Comparison of ENCODE assay signal across 2 cellular contexts in the genomic region with DNA sequence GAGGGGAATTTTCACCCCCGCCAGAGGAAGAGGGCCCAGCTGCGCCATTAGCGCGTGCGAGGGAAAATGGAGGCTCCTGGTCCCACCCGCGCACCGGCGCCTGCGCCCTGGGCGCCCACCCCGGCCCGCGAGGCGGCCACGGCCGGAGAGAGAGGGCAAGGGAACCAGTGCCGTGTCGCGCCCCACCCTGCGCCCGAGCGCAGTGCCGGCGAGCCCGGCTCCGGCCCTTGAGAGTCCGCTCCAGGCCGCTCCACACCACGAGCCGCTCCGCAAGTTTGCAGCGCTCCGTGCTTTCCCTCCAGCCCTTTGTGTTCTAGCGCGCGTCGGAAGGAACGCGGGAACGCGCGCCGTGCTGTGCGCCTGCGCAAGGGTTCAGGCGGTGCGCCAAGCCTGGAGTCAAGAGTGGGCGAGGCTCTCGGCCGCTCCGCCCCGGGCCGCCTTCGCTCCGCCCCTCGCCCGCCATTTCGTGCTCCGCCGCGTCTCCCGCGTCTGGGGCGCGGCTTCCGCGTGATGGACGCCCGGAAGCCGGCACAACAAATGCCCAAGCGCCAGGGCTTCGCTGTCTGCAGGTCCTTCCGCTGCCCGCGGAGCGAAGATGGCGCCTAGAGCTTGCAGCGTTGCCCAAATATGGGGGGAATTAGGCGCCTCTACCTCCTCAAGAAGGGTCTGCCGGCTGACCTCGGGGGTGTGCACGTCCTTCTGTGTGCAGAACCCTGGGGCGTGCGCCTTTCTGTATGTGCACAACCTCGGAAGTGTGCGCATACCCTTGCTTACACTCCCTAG.
TF ChIP-seq lines count a peak whose summit lies in the region.

No MANE protein-coding gene starts in this region.

TF ChIP-seq in A549, 52 proteins besides CTCF, POLR2A, EP300 and RAD21 (continued from another document):
- no peak for TF ChIP-seq CBX2 (IDR thresholded peaks at IDR 0.05; ENCODE audit: borderline replicate concordance, low read depth)
- TF ChIP-seq, protein P1, sequence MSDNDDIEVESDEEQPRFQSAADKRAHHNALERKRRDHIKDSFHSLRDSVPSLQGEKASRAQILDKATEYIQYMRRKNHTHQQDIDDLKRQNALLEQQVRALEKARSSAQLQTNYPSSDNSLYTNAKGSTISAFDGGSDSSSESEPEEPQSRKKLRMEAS (IDR thresholded peaks at IDR 0.05), result peak; percentile 98
- no peak for TF ChIP-seq FOSL2 (IDR thresholded peaks at IDR 0.05)
- peak; percentile 24; the same call in 1 of the 2 replicates for TF ChIP-seq FOSL2 (CRISPR knock-in tag; IDR thresholded peaks at IDR 0.05)
- no peak for TF ChIP-seq FOSB (CRISPR knock-in tag; IDR thresholded peaks at IDR 0.05)
- TF ChIP-seq ZSCAN20 (CRISPR knock-in tag; IDR thresholded peaks at IDR 0.05), result peak; percentile 47; the same call in 1 of the 2 replicates
- TF ChIP-seq PHF8 (IDR thresholded peaks at IDR 0.05; ENCODE audit: borderline replicate concordance, low read depth), result peak; percentile 61; the same call in 1 of the 2 replicates
- peak; percentile 96 for TF ChIP-seq HOXB13 (CRISPR knock-in tag; IDR thresholded peaks at IDR 0.05; ENCODE audit: low read depth)
- no peak for TF ChIP-seq JUNB (IDR thresholded peaks at IDR 0.05)

TF ChIP-seq in H1, 55 proteins besides CTCF, POLR2A, EP300 and RAD21 (continued from another document):
- TF ChIP-seq RNF2 (IDR thresholded peaks at IDR 0.05; ENCODE audit: borderline replicate concordance, low read depth, low read length, missing control alignments, poor library complexity, severe bottlenecking), result no peak
- TF ChIP-seq FOSL1 (IDR thresholded peaks at IDR 0.05; ENCODE audit: insufficient read depth, low read depth, low read length), result no peak
- TF ChIP-seq TBP (IDR thresholded peaks at IDR 0.05; ENCODE audit: low read depth, low read length), result peak; percentile 87
- TF ChIP-seq, protein P1 (IDR thresholded peaks at IDR 0.05), result peak; percentile 99
- TF ChIP-seq BACH1 (IDR thresholded peaks at IDR 0.05; ENCODE audit: low read length), result peak; percentile 63; the same call in 1 of the 2 replicates
- TF ChIP-seq, protein P2, sequence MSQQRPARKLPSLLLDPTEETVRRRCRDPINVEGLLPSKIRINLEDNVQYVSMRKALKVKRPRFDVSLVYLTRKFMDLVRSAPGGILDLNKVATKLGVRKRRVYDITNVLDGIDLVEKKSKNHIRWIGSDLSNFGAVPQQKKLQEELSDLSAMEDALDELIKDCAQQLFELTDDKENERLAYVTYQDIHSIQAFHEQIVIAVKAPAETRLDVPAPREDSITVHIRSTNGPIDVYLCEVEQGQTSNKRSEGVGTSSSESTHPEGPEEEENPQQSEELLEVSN (IDR thresholded peaks at IDR 0.05), result peak; percentile 99
- peak; percentile 72 for TF ChIP-seq TEAD4 (IDR thresholded peaks at IDR 0.05; ENCODE audit: low read depth, low read length)
- TF ChIP-seq ZNF274 (IDR thresholded peaks at IDR 0.05; ENCODE audit: borderline replicate concordance, extremely low read depth, low read length), result no peak
- TF ChIP-seq SP1 (IDR thresholded peaks at IDR 0.05; ENCODE audit: low read depth, low read length), result peak; percentile 98
- TF ChIP-seq SAP30 (IDR thresholded peaks at IDR 0.05; ENCODE audit: insufficient read depth, insufficient replicate concordance, low read length), result no peak
- peak; percentile 84 for TF ChIP-seq CREB1 (IDR thresholded peaks at IDR 0.05)
- no peak; the same call in 1 of the 2 replicates for TF ChIP-seq KDM1A (IDR thresholded peaks at IDR 0.05; ENCODE audit: borderline replicate concordance, low read length)
- TF ChIP-seq HDAC2 (IDR thresholded peaks at IDR 0.05; ENCODE audit: borderline replicate concordance in 1 of 2, low read depth in 2 of 2, low read length in 2 of 2), result no peak
- no peak for TF ChIP-seq SIRT6 (IDR thresholded peaks at IDR 0.05; ENCODE audit: low read length)
- TF ChIP-seq, protein P3, sequence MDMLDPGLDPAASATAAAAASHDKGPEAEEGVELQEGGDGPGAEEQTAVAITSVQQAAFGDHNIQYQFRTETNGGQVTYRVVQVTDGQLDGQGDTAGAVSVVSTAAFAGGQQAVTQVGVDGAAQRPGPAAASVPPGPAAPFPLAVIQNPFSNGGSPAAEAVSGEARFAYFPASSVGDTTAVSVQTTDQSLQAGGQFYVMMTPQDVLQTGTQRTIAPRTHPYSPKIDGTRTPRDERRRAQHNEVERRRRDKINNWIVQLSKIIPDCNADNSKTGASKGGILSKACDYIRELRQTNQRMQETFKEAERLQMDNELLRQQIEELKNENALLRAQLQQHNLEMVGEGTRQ (IDR thresholded peaks at IDR 0.05; ENCODE audit: low read length), result no peak
- TF ChIP-seq SRF (IDR thresholded peaks at IDR 0.05; ENCODE audit: low read depth, low read length), result peak; percentile 85
- no peak for TF ChIP-seq CBX5 (IDR thresholded peaks at IDR 0.05; ENCODE audit: low read depth, low read length)
- TF ChIP-seq NANOG (IDR thresholded peaks at IDR 0.05; ENCODE audit: insufficient read depth, low read depth, low read length, poor library complexity, severe bottlenecking), result peak; percentile 22
- peak; percentile 95 for TF ChIP-seq NRF1 (IDR thresholded peaks at IDR 0.05; ENCODE audit: low read depth, low read length)
- no peak for TF ChIP-seq EZH2 (IDR thresholded peaks at IDR 0.05; ENCODE audit: low read depth, low read length, severe bottlenecking)
- no peak for TF ChIP-seq KDM5A (IDR thresholded peaks at IDR 0.05; ENCODE audit: low read length)
- TF ChIP-seq RBBP5 (IDR thresholded peaks at IDR 0.05; ENCODE audit: borderline replicate concordance, low read depth, low read length), result peak; percentile 54; the same call in 1 of the 2 replicates
- no peak for TF ChIP-seq BCL11A (IDR thresholded peaks at IDR 0.05; ENCODE audit: low read depth in 2 of 2, low read length in 2 of 2)
- TF ChIP-seq POU5F1 (IDR thresholded peaks at IDR 0.05; ENCODE audit: low read depth, low read length), result no peak
- no peak for TF ChIP-seq RXRA (IDR thresholded peaks at IDR 0.05; ENCODE audit: insufficient read depth, low read depth, low read length)
- no peak for TF ChIP-seq CTBP2 (IDR thresholded peaks at IDR 0.05; ENCODE audit: borderline replicate concordance, insufficient read depth, insufficient read length, low read length)
- peak; percentile 78 for TF ChIP-seq PHF8 (conservative IDR thresholded peaks at IDR 0.05; ENCODE audit: low read depth, low read length)
- peak; percentile 64; the same call in 1 of the 2 replicates for TF ChIP-seq GABPA (IDR thresholded peaks at IDR 0.05; ENCODE audit: borderline replicate concordance, insufficient read depth, low read length)
- TF ChIP-seq BRCA1 (IDR thresholded peaks at IDR 0.05; ENCODE audit: low read depth, low read length), result no peak
- TF ChIP-seq HDAC6 (IDR thresholded peaks at IDR 0.05; ENCODE audit: low read depth, low read length), result no peak
- TF ChIP-seq MAFK (IDR thresholded peaks at IDR 0.05; ENCODE audit: low read depth, low read length), result no peak
- 0 out of 2 replicates have a peak, but pooled peaks have one; percentile 12 for TF ChIP-seq JUN (IDR thresholded peaks at IDR 0.05; ENCODE audit: low read depth, low read length)
- no peak for TF ChIP-seq EGR1 (IDR thresholded peaks at IDR 0.05; ENCODE audit: borderline replicate concordance, low read depth, low read length)
- TF ChIP-seq POLR2AphosphoS5 (IDR thresholded peaks at IDR 0.05; ENCODE audit: low read depth, low read length), result peak; percentile 84
- 0 out of 2 replicates have a peak, but pooled peaks have one; percentile 52 for TF ChIP-seq TCF12 (IDR thresholded peaks at IDR 0.05; ENCODE audit: low read depth, low read length)
- peak; percentile 49; the same call in 1 of the 2 replicates for TF ChIP-seq CHD2 (IDR thresholded peaks at IDR 0.05; ENCODE audit: low read length)
- no peak; the same call in none of the 2 replicates for TF ChIP-seq GTF2F1 (IDR thresholded peaks at IDR 0.05; ENCODE audit: borderline replicate concordance, low read depth, low read length)
- TF ChIP-seq TAF1 (IDR thresholded peaks at IDR 0.05; ENCODE audit: low read depth, low read length), result peak; percentile 97
- peak; percentile 99 for TF ChIP-seq YY1 (IDR thresholded peaks at IDR 0.05; ENCODE audit: low read depth, low read length)
- peak; percentile 74 for TF ChIP-seq TAF7 (optimal IDR thresholded peaks at IDR 0.05; ENCODE audit: borderline replicate concordance, low read depth, low read length)
